Comparison of ENCODE assay signal across 19 cellular contexts in genomic region chr9:89639961-89640360, GRCh38. TPM values are rescaled to one million over a fixed set of nuclear protein-coding genes. Genes with fewer than 3 reads are reported as not detected.
DNase-seq lines count a peak whose midpoint lies in the region; ATAC-seq, FAIRE-seq and TF ChIP-seq lines count a peak whose summit lies in the region.
"Had no signal": no experiment of that assay in that cellular context is flagged by ENCODE, and none has a peak within 500 bp of the region (broad histone marks: within the 10 kb centered on the region; RNA-seq: fewer than 3 reads in every experiment).

No MANE protein-coding gene starts in this region.

- H3K27ac ChIP-seq in caudate nucleus (ENCODE audit: low read depth, low read length) (peak overlapping the region; percentile 80), kidney (ENCODE audit: low read depth in 2 of 2, low read length in 2 of 2) (no peak overlapping the region), transverse colon (peak overlapping the region; percentile 68 to 82 (median 74))
- H3K27ac ChIP-seq: cardiac muscle cell, KMS-11 had no signal

- H3K4me3 ChIP-seq in kidney (ENCODE audit: low read length in 2 of 2) (no peak overlapping the region), transverse colon (no peak overlapping the region)
- H3K4me3 ChIP-seq: cardiac muscle cell, GM12878 had no signal

- H3K9me3 ChIP-seq in kidney (ENCODE audit: control insufficient read depth in 1 of 2, low read length in 2 of 2): no peaks in the 10 kb centered on the region
- no peaks in the 10 kb centered on the region for H3K9me3 ChIP-seq in transverse colon

- in situ Hi-C loops in transverse colon (cut with MboI; ENCODE audit: low pct_ligation_motif_present in 1 of 4, low pct_unique_long_range_greater_than_20kb in 1 of 4, low sequenced_read_pairs in 3 of 4): no loop called here

- no peak for TF ChIP-seq CTCF in kidney (IDR thresholded peaks at IDR 0.05; ENCODE audit: borderline replicate concordance, extremely low read depth, insufficient read depth)
- no peak for TF ChIP-seq CTCF in transverse colon (IDR thresholded peaks at IDR 0.05)

- DNase-seq in caudate nucleus (lab: John Stamatoyannopoulos, UW) (no peak), kidney (peak; percentile 51), sciatic nerve (ENCODE audit: low spot score) (no peak), transverse colon (no peak), AG20443 (ENCODE audit: low spot score) (no peak), amygdala (lab: John Stamatoyannopoulos, UW) (no peak)
- DNase-seq: activated CD4-positive, alpha-beta T cell treated with anti-CD3 and anti-CD28 coated beads, Interleukin-2, amount 10 ng/mL, durations not matched to agents 7 days and 5 days; activated T-cell treated with anti-CD3 and anti-CD28 coated beads for 4 hours; mesendoderm; NCI-H1092; NCI-H748 treated with DMSO at 0.1 percent for 48 hours had no signal

- FAIRE-seq in kidney (lab: Jason Lieb, UNC): no peak
- FAIRE-seq: D721Med, G401.6, GM12878 had no signal

- H3K9ac ChIP-seq in kidney (ENCODE audit: low read length in 2 of 2): no peak overlapping the region
- H3K9ac ChIP-seq: KMS-11 had no signal

- peaks cover 0 to 11% of the 10 kb centered on the region in 2 donors for H3K4me1 ChIP-seq in kidney (ENCODE audit: control insufficient read depth in 1 of 2, insufficient read depth in 1 of 2, low read depth in 1 of 2, low read length in 2 of 2)
- peaks cover 3 to 13% (median 9%) of the 10 kb centered on the region in 4 donors for H3K4me1 ChIP-seq in transverse colon

- H3K27me3 ChIP-seq in transverse colon: no peaks in the 10 kb centered on the region
- H3K27me3 ChIP-seq: cardiac muscle cell had no signal

- H3K36me3 ChIP-seq in kidney (ENCODE audit: control insufficient read depth in 1 of 2, insufficient read depth in 2 of 2, low read length in 2 of 2): no peaks in the 10 kb centered on the region
- no peaks in the 10 kb centered on the region for H3K36me3 ChIP-seq in transverse colon
- H3K36me3 ChIP-seq: cardiac muscle cell had no signal

- TF ChIP-seq POLR2A in transverse colon (IDR thresholded peaks at IDR 0.05): no peak

- intact Hi-C loops in kidney (cut with DNase I) (no loop called here), sciatic nerve (cut with DNase I) (no loop called here), transverse colon (cut with DNase I; ENCODE audit: low total_unique reads) (no loop called here)

- WGBS in transverse colon (ENCODE audit: low coverage in 1 of 2), 2 donors: 93% methylated on average over 5 of the region's 5 CpGs; no CpG with 5 or more reads in 1 of the 2 donors

- peak; percentile 13 for ATAC-seq in sciatic nerve
- no peak for ATAC-seq in HG03432 (IDR thresholded peaks at IDR 0.05; ENCODE audit: unreplicated experiment)
- ATAC-seq: activated naive CD4-positive, alpha-beta T cell treated with anti-CD3 and anti-CD28 coated beads, Interleukin-2, amount 50 U/mL, for 72 hours; GM12878; Panc1 had no signal

- no peak for TF ChIP-seq EP300 in transverse colon (IDR thresholded peaks at IDR 0.05; ENCODE audit: low read depth)

RNA-seq across cellular contexts. Expression of gene GADD45G, which starts 35.1 kb away (rescaled TPM):
- total RNA-seq in kidney (7.3 TPM), sciatic nerve (3.5 TPM), transverse colon (10 to 100 TPM in 2 of 4 donors, 1 to 10 TPM in 2; 8.4 to 12.7 (median 10.3) TPM)
- 48.4 TPM for polyA plus RNA-seq in kidney (ENCODE audit: insufficient read depth, low read depth, low replicate concordance)

Comparison
In these comparisons a context has a peak if more than half of its experiments do, and no peak if none do; other contexts are left out.
1. H3K27ac ChIP-seq: peak in caudate nucleus (single experiment) and transverse colon (4 of 4); none in kidney (0 of 2).